ENCODE assay signal across 38 cellular contexts in genomic region chr6:32814145-32814544, GRCh38. TPM values are rescaled to one million over a fixed set of nuclear protein-coding genes. Genes with fewer than 3 reads are reported as not detected.
DNase-seq lines count a peak whose midpoint lies in the region; ATAC-seq and TF ChIP-seq lines count a peak whose summit lies in the region.
"Had no signal": no experiment of that assay in that cellular context is flagged by ENCODE, and none has a peak within 500 bp of the region (broad histone marks: within the 10 kb centered on the region; RNA-seq: fewer than 3 reads in every experiment).

No MANE protein-coding gene starts in this region.

- no peaks in the 10 kb centered on the region for H3K27me3 Mint-ChIP-seq in activated CD4-positive, alpha-beta T cell treated with anti-CD3 and anti-CD28 coated beads for 36 hours
- no peaks in the 10 kb centered on the region for H3K27me3 Mint-ChIP-seq in IgD-negative memory B cell
- H3K27me3 Mint-ChIP-seq: central memory CD8-positive, alpha-beta T cell; effector memory CD8-positive, alpha-beta T cell; naive thymus-derived CD8-positive, alpha-beta T cell had no signal

- no peaks in the 10 kb centered on the region for H3K27me3 ChIP-seq in spleen (replicated peaks in 1 of 7)
- H3K27me3 ChIP-seq: esophagus squamous epithelium, MG63, right lobe of liver had no signal

- H3K27ac ChIP-seq in spleen = peak overlapping the region in 7 of 8 donors; percentile 17 to 94 (median 85)
- H3K27ac ChIP-seq: 22Rv1, heart left ventricle, left ventricle myocardium inferior, prostate gland, right lobe of liver had no signal

- H3K4me3 ChIP-seq in epithelial cell of esophagus (ENCODE audit: low read length) (no peak overlapping the region), spleen (peak overlapping the region in 1 of 8 donors; percentile 71)
- H3K4me3 ChIP-seq: esophagus squamous epithelium, left ventricle myocardium inferior, MG63, prostate gland, right lobe of liver had no signal

- CTCF ChIA-PET in activated CD4-positive, alpha-beta T cell treated with anti-CD3 and anti-CD28 coated beads for 36 hours (lab: Charles Lee) = no interaction called here

- TF ChIP-seq POLR2A in spleen (IDR thresholded peaks at IDR 0.05) = no peak

- H3K9me3 Mint-ChIP-seq in activated CD4-positive, alpha-beta T cell treated with anti-CD3 and anti-CD28 coated beads for 36 hours (ENCODE audit: low read depth) = no peaks in the 10 kb centered on the region
- H3K9me3 Mint-ChIP-seq in IgD-negative memory B cell = no peaks in the 10 kb centered on the region
- H3K9me3 Mint-ChIP-seq: CD14-positive monocyte; central memory CD8-positive, alpha-beta T cell; effector memory CD8-positive, alpha-beta T cell; HFFc6; naive thymus-derived CD8-positive, alpha-beta T cell; T-helper 2 cell treated with Interferon-gamma antibody and Interleukin-4, amounts not matched to agents 5 μg/mL and 100 μg/mL, for 36 hours had no signal

- WGBS in spleen, 5 donors = 70 to 91% (median 85%) methylated on average over 2 of the region's 2 CpGs

- intact Hi-C loops in activated CD4-positive, alpha-beta T cell treated with anti-CD3 and anti-CD28 coated beads for 36 hours (cut with DNase I, micrococcal nuclease) = no loop called here
- intact Hi-C loops in spleen (cut with DNase I; ENCODE audit: low total_unique reads) = no loop called here
- intact Hi-C loops in left ventricle myocardium superior (cut with micrococcal nuclease) = no loop called here

- H3K36me3 ChIP-seq in spleen = peaks cover 0 to 26% (median 4%) of the 10 kb centered on the region in 6 donors
- H3K36me3 ChIP-seq: esophagus squamous epithelium, left ventricle myocardium inferior, prostate gland, right lobe of liver had no signal

- H3K4me1 ChIP-seq in spleen = peaks cover 0 to 59% (median 14%) of the 10 kb centered on the region in 6 donors
- H3K4me1 ChIP-seq: prostate gland, right lobe of liver had no signal

- no peak for TF ChIP-seq CTCF in epithelial cell of esophagus (IDR thresholded peaks at IDR 0.05; ENCODE audit: insufficient read depth, low read depth, low read length, missing control alignments)
- no peak for TF ChIP-seq CTCF in spleen (IDR thresholded peaks at IDR 0.05 in 8 of 11, conservative IDR thresholded peaks at IDR 0.05 in 3 of 11)

- no peak overlapping the region for H3K27ac Mint-ChIP-seq in activated CD4-positive, alpha-beta T cell treated with anti-CD3 and anti-CD28 coated beads for 36 hours
- H3K27ac Mint-ChIP-seq in IgD-negative memory B cell = peak overlapping the region; percentile 40 to 83 (median 69)
- H3K27ac Mint-ChIP-seq: effector memory CD8-positive, alpha-beta T cell; HFFc6; T-helper 2 cell treated with Interferon-gamma antibody and Interleukin-4, amounts not matched to agents 5 μg/mL and 100 μg/mL, for 36 hours had no signal

- H3K36me3 Mint-ChIP-seq in activated CD4-positive, alpha-beta T cell treated with anti-CD3 and anti-CD28 coated beads for 36 hours (ENCODE audit: low read depth) = no peaks in the 10 kb centered on the region
- peaks cover 11% of the 10 kb centered on the region for H3K36me3 Mint-ChIP-seq in IgD-negative memory B cell

- H3K9me3 ChIP-seq in spleen = no peaks in the 10 kb centered on the region
- H3K9me3 ChIP-seq: Caco-2, esophagus squamous epithelium, heart left ventricle, left ventricle myocardium inferior, MG63, prostate gland, right lobe of liver had no signal

- no peak for DNase-seq in activated CD4-positive, alpha-beta T cell treated with anti-CD3 and anti-CD28 coated beads for 36 hours
- DNase-seq in activated CD4-positive, alpha-beta T cell treated with anti-CD3 and anti-CD28 coated beads for 1 hour = no peak
- DNase-seq in epithelial cell of esophagus (ENCODE audit: low read depth) = peak; percentile 79
- DNase-seq in spleen = no peak
- no peak for DNase-seq in left ventricle myocardium superior
- no peak for DNase-seq in T-helper 9 cell
- DNase-seq: activated CD4-positive, alpha-beta T cell treated with anti-CD3 and anti-CD28 coated beads for 48 hours; activated gamma-delta T cell treated with Interleukin-2 at 50 U/mL for 16 hours; activated T-cell treated with anti-CD3 and anti-CD28 coated beads, Interleukin-2, amount 50 U/mL, for 1 hour; Caco-2; DMS53; effector memory CD8-positive, alpha-beta T cell; esophagus squamous epithelium; foreskin melanocyte; heart left ventricle; HFFc6; islet precursor cell; KBM-7; left ventricle myocardium inferior; MG63; naive thymus-derived CD8-positive, alpha-beta T cell; NCI-H2081 treated with DMSO at 0.1 percent for 48 hours; NCI-H226; NCI-H526 treated with DMSO at 0.1 percent for 48 hours; right lobe of liver; SHP77; stimulated activated CD4-positive, alpha-beta T cell treated with anti-CD3 and anti-CD28 coated beads, Interleukin-12 subunit alpha, Interleukin-12 subunit beta, amount 100 ng/mL, for 4 hours; stimulated activated CD4-positive, alpha-beta T cell treated with anti-CD3 and anti-CD28 coated beads, Interleukin-2, amount 100 ng/mL, for 48 hours; trophoblast cell had no signal

- ATAC-seq in activated CD4-positive, alpha-beta T cell treated with anti-CD3 and anti-CD28 coated beads for 36 hours = peak; percentile 42
- ATAC-seq in left ventricle myocardium superior (no peak), HG03025 (IDR thresholded peaks at IDR 0.05; ENCODE audit: low FRiP score, unreplicated experiment) (no peak)
- ATAC-seq: effector memory CD8-positive, alpha-beta T cell; naive thymus-derived CD8-positive, alpha-beta T cell; Panc1; right lobe of liver had no signal

- POLR2A ChIA-PET in activated CD4-positive, alpha-beta T cell treated with anti-CD3 and anti-CD28 coated beads for 36 hours (lab: Charles Lee) = no interaction called here

- H3K4me1 Mint-ChIP-seq in activated CD4-positive, alpha-beta T cell treated with anti-CD3 and anti-CD28 coated beads for 36 hours = peaks cover 5% of the 10 kb centered on the region
- peaks cover 39 to 51% (median 43%) of the 10 kb centered on the region in 3 donors for H3K4me1 Mint-ChIP-seq in IgD-negative memory B cell
- H3K4me1 Mint-ChIP-seq: central memory CD8-positive, alpha-beta T cell had no signal

- H3K4me3 Mint-ChIP-seq in activated CD4-positive, alpha-beta T cell treated with anti-CD3 and anti-CD28 coated beads for 36 hours = no peak overlapping the region
- peak overlapping the region; percentile 93 to 99 (median 98) for H3K4me3 Mint-ChIP-seq in IgD-negative memory B cell
- H3K4me3 Mint-ChIP-seq: CD14-positive monocyte; central memory CD8-positive, alpha-beta T cell; effector memory CD8-positive, alpha-beta T cell; HFFc6; T-helper 2 cell treated with Interferon-gamma antibody and Interleukin-4, amounts not matched to agents 5 μg/mL and 100 μg/mL, for 36 hours had no signal

RNA-seq across cellular contexts. Expression of gene HLA-DOB, which starts 2.7 kb away (rescaled TPM):
- total RNA-seq in activated CD4-positive, alpha-beta T cell treated with anti-CD3 and anti-CD28 coated beads for 36 hours = 1 to 10 TPM; 1.5 to 1.6 TPM
- polyA plus RNA-seq in IgD-negative memory B cell (368 TPM), spleen (100 to 1,000 TPM; 112 to 179 (median 141) TPM)
- total RNA-seq in spleen (10 to 100 TPM; 30.7 to 50.7 (median 43.9) TPM), left ventricle myocardium superior (0.32 TPM)
- total RNA-seq: H1, left ventricle myocardium inferior had no signal

RNA-seq across cellular contexts. Expression of gene TAP2, which starts 24.4 kb away (rescaled TPM):
- total RNA-seq in activated CD4-positive, alpha-beta T cell treated with anti-CD3 and anti-CD28 coated beads for 36 hours = 100 to 1,000 TPM in 1 of 2 experiments, 10 to 100 TPM in 1; 96.4 to 150 TPM
- polyA plus RNA-seq in IgD-negative memory B cell (26.8 TPM), spleen (10 to 100 TPM; 26.4 to 40.9 (median 34.0) TPM)
- total RNA-seq in spleen (100 to 1,000 TPM in 1 of 7 donors, 10 to 100 TPM in 6; 33.0 to 106 (median 77.9) TPM), left ventricle myocardium superior (20.8 TPM)

RNA-seq across cellular contexts. Expression of gene PSMB8, which starts 29.7 kb away (rescaled TPM):
- 100 to 1,000 TPM; 238 to 338 TPM for total RNA-seq in activated CD4-positive, alpha-beta T cell treated with anti-CD3 and anti-CD28 coated beads for 36 hours
- 366 TPM for polyA plus RNA-seq in IgD-negative memory B cell
- 100 to 1,000 TPM; 109 to 156 (median 147) TPM for total RNA-seq in spleen
- polyA plus RNA-seq in spleen = 100 to 1,000 TPM; 248 to 288 (median 279) TPM
- total RNA-seq in left ventricle myocardium superior = 16.2 TPM

RNA-seq across cellular contexts. Expression of gene TAP1, which starts 39.4 kb away (rescaled TPM):
- 100 to 1,000 TPM; 191 to 255 TPM for total RNA-seq in activated CD4-positive, alpha-beta T cell treated with anti-CD3 and anti-CD28 coated beads for 36 hours
- polyA plus RNA-seq in IgD-negative memory B cell (219 TPM), spleen (100 to 1,000 TPM in 2 of 3 donors, 10 to 100 TPM in 1; 98.5 to 154 (median 133) TPM)
- total RNA-seq in spleen (100 to 1,000 TPM; 108 to 172 (median 147) TPM), left ventricle myocardium superior (14.6 TPM)

RNA-seq across cellular contexts. Expression of gene PSMB9, which starts 39.8 kb away (rescaled TPM):
- total RNA-seq in activated CD4-positive, alpha-beta T cell treated with anti-CD3 and anti-CD28 coated beads for 36 hours = 100 to 1,000 TPM; 210 to 282 TPM
- polyA plus RNA-seq in IgD-negative memory B cell (695 TPM), spleen (100 to 1,000 TPM; 172 to 328 (median 204) TPM)
- total RNA-seq in spleen (100 to 1,000 TPM; 141 to 206 (median 169) TPM), left ventricle myocardium superior (16.3 TPM)

Comparison
In these comparisons a context has a peak if more than half of its experiments do, and no peak if none do; other contexts are left out.
1. RNA of gene HLA-DOB, which starts 2.7 kb away (total RNA-seq): 30.7 to 50.7 TPM in spleen; 1.5 to 1.6 TPM in activated CD4-positive, alpha-beta T cell treated with anti-CD3 and anti-CD28 coated beads for 36 hours and 0.32 TPM in left ventricle myocardium superior (single experiment); every median in the first group is over 10 times any median in the second.